1 cellular context compared by ENCODE assay signal in the genomic region with DNA sequence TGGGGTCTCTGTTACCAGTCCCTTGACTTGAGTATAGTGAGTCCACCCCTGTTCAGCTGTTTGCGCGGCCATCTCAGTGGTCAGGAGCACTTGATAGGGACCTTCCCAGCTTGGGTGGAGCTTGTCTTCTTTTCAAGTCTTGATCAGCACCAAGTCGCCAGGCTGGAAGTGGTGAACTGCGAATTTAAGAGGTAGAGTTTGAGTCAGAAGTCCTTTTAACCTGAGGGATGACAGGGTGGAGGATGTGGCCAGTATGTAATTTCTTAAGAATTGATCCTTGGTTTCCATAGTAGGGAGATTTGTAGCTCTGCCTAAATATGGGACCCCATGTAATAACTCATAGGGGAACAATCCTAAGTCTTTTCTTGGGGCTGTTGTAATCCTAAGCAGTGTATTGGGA.
TF ChIP-seq lines count a peak whose summit lies in the region.

No MANE protein-coding gene starts in this region.

TF ChIP-seq in IMR-90, 13 proteins besides CTCF, POLR2A, EP300 and RAD21 (continued from another document):
- no peak for TF ChIP-seq USF2 (IDR thresholded peaks at IDR 0.05; ENCODE audit: low read depth, low read length)
- no peak for TF ChIP-seq SMC3 (IDR thresholded peaks at IDR 0.05; ENCODE audit: low read depth, low read length)
- TF ChIP-seq MAZ (IDR thresholded peaks at IDR 0.05; ENCODE audit: borderline replicate concordance, low read depth, low read length): no peak
- no peak for TF ChIP-seq BHLHE40 (IDR thresholded peaks at IDR 0.05; ENCODE audit: low read depth, low read length)
- TF ChIP-seq RFX5 (IDR thresholded peaks at IDR 0.05; ENCODE audit: low read depth, low read length): no peak
- no peak for TF ChIP-seq CEBPB (IDR thresholded peaks at IDR 0.05; ENCODE audit: low read depth, low read length)
- TF ChIP-seq MXI1 (IDR thresholded peaks at IDR 0.05; ENCODE audit: borderline replicate concordance, low read depth, low read length): no peak
- TF ChIP-seq, protein P1, sequence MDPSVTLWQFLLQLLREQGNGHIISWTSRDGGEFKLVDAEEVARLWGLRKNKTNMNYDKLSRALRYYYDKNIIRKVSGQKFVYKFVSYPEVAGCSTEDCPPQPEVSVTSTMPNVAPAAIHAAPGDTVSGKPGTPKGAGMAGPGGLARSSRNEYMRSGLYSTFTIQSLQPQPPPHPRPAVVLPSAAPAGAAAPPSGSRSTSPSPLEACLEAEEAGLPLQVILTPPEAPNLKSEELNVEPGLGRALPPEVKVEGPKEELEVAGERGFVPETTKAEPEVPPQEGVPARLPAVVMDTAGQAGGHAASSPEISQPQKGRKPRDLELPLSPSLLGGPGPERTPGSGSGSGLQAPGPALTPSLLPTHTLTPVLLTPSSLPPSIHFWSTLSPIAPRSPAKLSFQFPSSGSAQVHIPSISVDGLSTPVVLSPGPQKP (IDR thresholded peaks at IDR 0.05; ENCODE audit: borderline replicate concordance, low read depth, low read length): no peak
- no peak for TF ChIP-seq CHD1 (IDR thresholded peaks at IDR 0.05; ENCODE audit: low read depth, low read length)
